ENCODE assay signal across 14 cellular contexts in genomic region chr3:97901327-97902295, GRCh38.
DNase-seq lines count a peak whose midpoint lies in the region; ATAC-seq and TF ChIP-seq lines count a peak whose summit lies in the region.
"Had no signal": no experiment of that assay in that cellular context is flagged by ENCODE, and none has a peak within 500 bp of the region (broad histone marks: within the 10 kb centered on the region; RNA-seq: fewer than 3 reads in every experiment).

No MANE protein-coding gene starts in this region.

- CTCF ChIA-PET in activated naive CD4-positive, alpha-beta T cell treated with anti-CD3 and anti-CD28 coated beads, Interleukin-2, amount 10 ng/mL, durations not matched to agents 7 days and 5 days (lab: Charles Lee) = no interaction called here

- DNase-seq in HuH-7 (ENCODE audit: low spot score) = peak; percentile 14
- peak; percentile 41 for DNase-seq in colonic mucosa
- no peak for DNase-seq in right atrium auricular region (ENCODE audit: low spot score)
- no peak for DNase-seq in SIG-M5 (lab: John Stamatoyannopoulos, UW)
- no peak for DNase-seq in effector memory CD8-positive, alpha-beta T cell
- no peak for DNase-seq in activated naive CD4-positive, alpha-beta T cell treated with anti-CD3 and anti-CD28 coated beads, Interleukin-2, amount 10 ng/mL, durations not matched to agents 7 days and 5 days
- DNase-seq: activated CD4-positive, alpha-beta T cell treated with anti-CD3 and anti-CD28 coated beads for 36 hours; activated effector memory CD4-positive, alpha-beta T cell treated with Interleukin-2 at 50 U/mL for 16 hours; CD4-positive, alpha-beta memory T cell; cerebellar nuclear complex; hippocampal formation; NCI-H1092 had no signal

- peaks cover 0 to 5% of the 10 kb centered on the region in 2 donors for H3K9me3 Mint-ChIP-seq in effector memory CD8-positive, alpha-beta T cell
- H3K9me3 Mint-ChIP-seq in activated naive CD4-positive, alpha-beta T cell treated with anti-CD3 and anti-CD28 coated beads, Interleukin-2, amount 10 ng/mL, durations not matched to agents 7 days and 5 days = peaks cover 5% of the 10 kb centered on the region

- no peaks in the 10 kb centered on the region for H3K27me3 Mint-ChIP-seq in effector memory CD8-positive, alpha-beta T cell
- H3K27me3 Mint-ChIP-seq in activated naive CD4-positive, alpha-beta T cell treated with anti-CD3 and anti-CD28 coated beads, Interleukin-2, amount 10 ng/mL, durations not matched to agents 7 days and 5 days = no peaks in the 10 kb centered on the region
- H3K27me3 Mint-ChIP-seq: activated CD4-positive, alpha-beta T cell treated with anti-CD3 and anti-CD28 coated beads for 36 hours; CD4-positive, alpha-beta memory T cell had no signal

- H3K4me1 ChIP-seq in colonic mucosa (no peaks in the 10 kb centered on the region), right atrium auricular region (peaks cover 0 to 25% of the 10 kb centered on the region in 2 donors), skeletal muscle tissue (ENCODE audit: control insufficient read depth in 3 of 3, insufficient read depth in 3 of 3, low read length in 3 of 3) (peaks cover 0 to 3% (median 0%) of the 10 kb centered on the region in 3 donors)

- no peak overlapping the region for H3K4me3 Mint-ChIP-seq in effector memory CD8-positive, alpha-beta T cell
- no peak overlapping the region for H3K4me3 Mint-ChIP-seq in activated naive CD4-positive, alpha-beta T cell treated with anti-CD3 and anti-CD28 coated beads, Interleukin-2, amount 10 ng/mL, durations not matched to agents 7 days and 5 days
- H3K4me3 Mint-ChIP-seq: activated CD4-positive, alpha-beta T cell treated with anti-CD3 and anti-CD28 coated beads for 36 hours had no signal

- H3K27ac Mint-ChIP-seq in effector memory CD8-positive, alpha-beta T cell = no peak overlapping the region
- no peak overlapping the region for H3K27ac Mint-ChIP-seq in activated naive CD4-positive, alpha-beta T cell treated with anti-CD3 and anti-CD28 coated beads, Interleukin-2, amount 10 ng/mL, durations not matched to agents 7 days and 5 days
- H3K27ac Mint-ChIP-seq: activated CD4-positive, alpha-beta T cell treated with anti-CD3 and anti-CD28 coated beads for 36 hours had no signal

- TF ChIP-seq CTCF in colonic mucosa (IDR thresholded peaks at IDR 0.05) = no peak
- no peak for TF ChIP-seq CTCF in right atrium auricular region (IDR thresholded peaks at IDR 0.05)

- H3K27me3 ChIP-seq in colonic mucosa (no peaks in the 10 kb centered on the region), right atrium auricular region (no peaks in the 10 kb centered on the region), skeletal muscle tissue (ENCODE audit: control insufficient read depth in 3 of 3, insufficient read depth in 3 of 3, low read length in 3 of 3) (no peaks in the 10 kb centered on the region)

- no peak overlapping the region for H3K9ac ChIP-seq in colonic mucosa (ENCODE audit: low read depth in 2 of 2, low read length in 2 of 2)
- no peak overlapping the region for H3K9ac ChIP-seq in skeletal muscle tissue (ENCODE audit: low read depth in 1 of 3, low read length in 3 of 3)

- H3K9me3 ChIP-seq in colonic mucosa (no peaks in the 10 kb centered on the region), right atrium auricular region (no peaks in the 10 kb centered on the region), skeletal muscle tissue (ENCODE audit: control insufficient read depth in 3 of 3, low read length in 3 of 3) (no peaks in the 10 kb centered on the region)

- no peaks in the 10 kb centered on the region for H3K36me3 Mint-ChIP-seq in effector memory CD8-positive, alpha-beta T cell (ENCODE audit: insufficient read depth)
- H3K36me3 Mint-ChIP-seq in activated naive CD4-positive, alpha-beta T cell treated with anti-CD3 and anti-CD28 coated beads, Interleukin-2, amount 10 ng/mL, durations not matched to agents 7 days and 5 days = peaks cover 12% of the 10 kb centered on the region

- H3K27ac ChIP-seq in colonic mucosa = peak overlapping the region; percentile 38
- H3K27ac ChIP-seq in right atrium auricular region = peak overlapping the region; percentile 62 to 63
- peak overlapping the region; percentile 27 for H3K27ac ChIP-seq in skeletal muscle tissue (ENCODE audit: low read depth, low read length)

- intact Hi-C loops in colonic mucosa (cut with DNase I) = no loop called here

- no peak overlapping the region for H3K4me3 ChIP-seq in colonic mucosa
- H3K4me3 ChIP-seq in right atrium auricular region = no peak overlapping the region
- no peak overlapping the region for H3K4me3 ChIP-seq in skeletal muscle tissue (ENCODE audit: low read length in 3 of 3)

- H3K4me1 Mint-ChIP-seq in effector memory CD8-positive, alpha-beta T cell (ENCODE audit: low read depth in 2 of 2) = no peaks in the 10 kb centered on the region
- H3K4me1 Mint-ChIP-seq in activated naive CD4-positive, alpha-beta T cell treated with anti-CD3 and anti-CD28 coated beads, Interleukin-2, amount 10 ng/mL, durations not matched to agents 7 days and 5 days = peaks cover 11% of the 10 kb centered on the region

- H3K36me3 ChIP-seq in colonic mucosa (peaks cover 3% of the 10 kb centered on the region), right atrium auricular region (peaks cover 6% of the 10 kb centered on the region), skeletal muscle tissue (ENCODE audit: control insufficient read depth in 3 of 3, insufficient read depth in 3 of 3, low read length in 3 of 3) (peaks cover 0 to 14% (median 0%) of the 10 kb centered on the region in 3 donors)

- no peak for ATAC-seq in effector memory CD8-positive, alpha-beta T cell (replicated peaks)
- no peak for ATAC-seq in GM19023 (IDR thresholded peaks at IDR 0.05; ENCODE audit: unreplicated experiment)
- ATAC-seq: activated CD4-positive, alpha-beta T cell treated with anti-CD3 and anti-CD28 coated beads for 36 hours had no signal

Comparison
In these comparisons a context has a peak if more than half of its experiments do, and no peak if none do; other contexts are left out.
1. DNase-seq: peak in HuH-7 (single experiment) and colonic mucosa (single experiment); none in right atrium auricular region (single experiment), SIG-M5 (single experiment), effector memory CD8-positive, alpha-beta T cell (0 of 3) and activated naive CD4-positive, alpha-beta T cell treated with anti-CD3 and anti-CD28 coated beads, Interleukin-2, amount 10 ng/mL, durations not matched to agents 7 days and 5 days (single experiment).
2. Peak in every context shown above with its lines, with median percentiles within 50 percentile points of each other: H3K27ac ChIP-seq.